29 cellular contexts compared by ENCODE assay signal in the genomic region with DNA sequence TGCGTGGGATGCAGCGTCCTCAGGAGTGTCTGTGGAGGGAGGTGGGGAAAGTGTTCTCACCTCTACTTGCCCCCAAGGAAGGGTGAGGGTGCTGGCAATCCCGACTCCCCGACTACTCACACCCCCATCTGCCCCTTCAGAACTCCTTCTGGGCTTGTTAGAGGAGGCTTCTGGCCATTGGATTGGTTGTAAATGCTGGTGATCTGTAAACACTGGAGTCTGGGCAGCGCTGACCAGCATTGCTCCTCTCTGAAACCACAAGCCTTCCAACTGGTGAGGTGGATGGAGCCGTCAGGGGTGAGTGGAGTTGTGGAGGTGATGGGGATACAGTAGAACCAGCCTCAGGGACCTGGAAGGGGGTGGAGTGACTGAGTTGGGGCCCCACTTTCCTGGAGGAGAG. TPM values are rescaled to one million over a fixed set of nuclear protein-coding genes. Genes with fewer than 3 reads are reported as not detected.
"Had no signal": no experiment of that assay in that cellular context is flagged by ENCODE, and none has a peak within 500 bp of the region (broad histone marks: within the 10 kb centered on the region; RNA-seq: fewer than 3 reads in every experiment).

No MANE protein-coding gene starts in this region.

- H3K27ac ChIP-seq: epithelial cell of prostate, esophagus squamous epithelium, gastroesophageal sphincter, left ventricle myocardium inferior, lower lobe of right lung, neural progenitor cell, psoas muscle, right lobe of liver, spleen, testis, tibial nerve, upper lobe of right lung, vagina had no signal

- H3K4me1 ChIP-seq: parathyroid adenoma had no signal

- H3K36me3 ChIP-seq: esophagus squamous epithelium, gastroesophageal sphincter, left ventricle myocardium inferior, lower lobe of right lung, neural progenitor cell, right lobe of liver, spleen, tibial nerve, upper lobe of right lung, vagina had no signal

- H3K9me3 Mint-ChIP-seq: effector memory CD8-positive, alpha-beta T cell; immature natural killer cell had no signal

- H3K27me3 ChIP-seq: neural progenitor cell, right lobe of liver, testis, vagina had no signal

- H3K79me2 ChIP-seq: parathyroid adenoma had no signal

- ATAC-seq: effector memory CD8-positive, alpha-beta T cell; gastroesophageal sphincter; left cardiac atrium; lower lobe of right lung; naive thymus-derived CD8-positive, alpha-beta T cell; psoas muscle; right lobe of liver; stimulated activated memory B cell treated with anti-CD40 and anti-IgM and Interleukin-4, amounts not matched to agents 10 μg/mL and 1 μg/mL and 100 μg/mL, for 72 hours; stimulated activated naive CD8-positive, alpha-beta T cell treated with anti-CD3 and anti-CD28 coated beads, Interleukin-15, amount 100 ng/mL, for 72 hours; upper lobe of right lung had no signal

- H3K4me2 ChIP-seq: neural progenitor cell had no signal

- H3K4me3 ChIP-seq: esophagus squamous epithelium, gastroesophageal sphincter, left ventricle myocardium inferior, lower lobe of right lung, neural progenitor cell, psoas muscle, right lobe of liver, spleen, testis, tibial nerve, upper lobe of right lung, vagina had no signal

- H3K27ac Mint-ChIP-seq: effector memory CD8-positive, alpha-beta T cell; immature natural killer cell; naive thymus-derived CD8-positive, alpha-beta T cell; neural progenitor cell; stimulated activated memory B cell treated with anti-CD40 and anti-IgM and Interleukin-4, amounts not matched to agents 10 μg/mL and 1 μg/mL and 100 μg/mL, for 72 hours; stimulated activated naive CD8-positive, alpha-beta T cell treated with anti-CD3 and anti-CD28 coated beads, Interleukin-15, amount 100 ng/mL, for 72 hours had no signal

- H3K9me3 ChIP-seq: esophagus squamous epithelium, gastroesophageal sphincter, left ventricle myocardium inferior, lower lobe of right lung, psoas muscle, right lobe of liver, testis, upper lobe of right lung, vagina had no signal

- DNase-seq: effector memory CD8-positive, alpha-beta T cell; esophagus squamous epithelium; foreskin fibroblast; immature natural killer cell; kidney; left cardiac atrium; left ventricle myocardium inferior; lower lobe of right lung; mesendoderm; naive thymus-derived CD8-positive, alpha-beta T cell; nucleus accumbens; psoas muscle; retina; right lobe of liver; spleen; stimulated activated CD4-positive, alpha-beta T cell treated with anti-CD3 and anti-CD28 coated beads, Interleukin-15, amount 100 ng/mL, for 24 hours; stimulated activated CD4-positive, alpha-beta T cell treated with anti-CD3 and anti-CD28 coated beads, Interleukin-1b, Interleukin-23, amount 100 ng/mL, for 48 hours; stimulated activated CD4-positive, alpha-beta T cell treated with anti-CD3 and anti-CD28 coated beads, Interleukin-4, amount 100 ng/mL, for 24 hours; stimulated activated naive CD8-positive, alpha-beta T cell treated with anti-CD3 and anti-CD28 coated beads, Interleukin-15, amount 100 ng/mL, for 72 hours; testis; upper lobe of right lung had no signal

- H3K9ac ChIP-seq: neural progenitor cell, parathyroid adenoma had no signal

- H3K4me3 Mint-ChIP-seq: stimulated activated memory B cell treated with anti-CD40 and anti-IgM and Interleukin-4, amounts not matched to agents 10 μg/mL and 1 μg/mL and 100 μg/mL, for 72 hours; stimulated activated naive CD8-positive, alpha-beta T cell treated with anti-CD3 and anti-CD28 coated beads, Interleukin-15, amount 100 ng/mL, for 72 hours had no signal

- H3K36me3 Mint-ChIP-seq: immature natural killer cell; stimulated activated memory B cell treated with anti-CD40 and anti-IgM and Interleukin-4, amounts not matched to agents 10 μg/mL and 1 μg/mL and 100 μg/mL, for 72 hours had no signal

- H2AFZ ChIP-seq: neural progenitor cell, parathyroid adenoma had no signal

RNA-seq across cellular contexts. Expression of a gene that starts 59.3 kb away (rescaled TPM):
- total RNA-seq: gastroesophageal sphincter; lower lobe of right lung; naive thymus-derived CD8-positive, alpha-beta T cell; right lobe of liver; spleen; subcutaneous adipose tissue; tibial nerve; upper lobe of right lung; vagina had no signal
- polyA plus RNA-seq: naive thymus-derived CD8-positive, alpha-beta T cell had no signal
